Comparison of ENCODE assay signal across 1 cellular context in genomic region chr15:77371850-77372249, GRCh38.
TF ChIP-seq lines count a peak whose summit lies in the region.

No MANE protein-coding gene starts in this region.

TF ChIP-seq in GM12878, 131 proteins besides CTCF, POLR2A, EP300 and RAD21:
- TF ChIP-seq JUND (IDR thresholded peaks at IDR 0.05; ENCODE audit: low read depth, low read length) (no peak), NRF1 (conservative IDR thresholded peaks at IDR 0.05; ENCODE audit: low read depth, low read length) (no peak), TCF3 (IDR thresholded peaks at IDR 0.05; ENCODE audit: borderline replicate concordance, insufficient read depth, low read depth, low read length) (no peak), CREM (IDR thresholded peaks at IDR 0.05; ENCODE audit: low read depth) (peak; percentile 51), ZNF217 (IDR thresholded peaks at IDR 0.05) (peak; percentile 57; the same call in 1 of the 2 replicates), NR2C1 (IDR thresholded peaks at IDR 0.05) (no peak), ZNF687 (IDR thresholded peaks at IDR 0.05) (no peak), NBN (IDR thresholded peaks at IDR 0.05) (no peak), MTA2 (IDR thresholded peaks at IDR 0.05; ENCODE audit: low read depth) (peak; percentile 59; the same call in 1 of the 2 replicates), KLF5 (IDR thresholded peaks at IDR 0.05; ENCODE audit: partially characterized antibody) (no peak), JUNB (IDR thresholded peaks at IDR 0.05) (peak; percentile 95), BCL11A (IDR thresholded peaks at IDR 0.05; ENCODE audit: low read depth, low read length) (no peak), PML (IDR thresholded peaks at IDR 0.05; ENCODE audit: low read length) (no peak), CREB1 (IDR thresholded peaks at IDR 0.05; ENCODE audit: low read depth) (peak; percentile 13; the same call in 1 of the 2 replicates), BHLHE40 (IDR thresholded peaks at IDR 0.05; ENCODE audit: borderline replicate concordance in 1 of 2, low read depth in 2 of 2, low read length in 1 of 2) (no peak), FOXM1 (IDR thresholded peaks at IDR 0.05; ENCODE audit: low read depth, low read length) (peak; percentile 63; the same call in 1 of the 2 replicates), SUPT20H (IDR thresholded peaks at IDR 0.05; ENCODE audit: borderline replicate concordance, control insufficient read depth, low read depth, low read length) (no peak), IKZF2 (IDR thresholded peaks at IDR 0.05) (peak in 1 of 2 experiments; percentile 21; a peak in 1 of 4 replicates), ETV6 (conservative IDR thresholded peaks at IDR 0.05 in 1 of 2, IDR thresholded peaks at IDR 0.05 in 1 of 2; ENCODE audit: borderline replicate concordance in 1 of 2, low read depth in 1 of 2) (no peak), ZBED1 (IDR thresholded peaks at IDR 0.05; ENCODE audit: borderline replicate concordance) (peak; percentile 29; the same call in 1 of the 2 replicates), STAT3 (IDR thresholded peaks at IDR 0.05; ENCODE audit: low read depth, low read length) (no peak), ATF7 (IDR thresholded peaks at IDR 0.05; ENCODE audit: low read depth) (peak; percentile 40), IRF4 (IDR thresholded peaks at IDR 0.05; ENCODE audit: low read depth, low read length) (0 out of 2 replicates have a peak, but pooled peaks have one; percentile 57), RUNX3 (IDR thresholded peaks at IDR 0.05; ENCODE audit: low read length) (peak; percentile 34; the same call in 1 of the 2 replicates), ATF2 (IDR thresholded peaks at IDR 0.05; ENCODE audit: low read length) (peak; percentile 63), TCF7 (IDR thresholded peaks at IDR 0.05; ENCODE audit: borderline replicate concordance) (peak; percentile 76), KAT2A (conservative IDR thresholded peaks at IDR 0.05; ENCODE audit: control insufficient read depth, low read depth, low read length) (no peak), NFIC (IDR thresholded peaks at IDR 0.05; ENCODE audit: low read depth, low read length) (peak; percentile 74; the same call in 1 of the 2 replicates)
- TF ChIP-seq, protein P1, sequence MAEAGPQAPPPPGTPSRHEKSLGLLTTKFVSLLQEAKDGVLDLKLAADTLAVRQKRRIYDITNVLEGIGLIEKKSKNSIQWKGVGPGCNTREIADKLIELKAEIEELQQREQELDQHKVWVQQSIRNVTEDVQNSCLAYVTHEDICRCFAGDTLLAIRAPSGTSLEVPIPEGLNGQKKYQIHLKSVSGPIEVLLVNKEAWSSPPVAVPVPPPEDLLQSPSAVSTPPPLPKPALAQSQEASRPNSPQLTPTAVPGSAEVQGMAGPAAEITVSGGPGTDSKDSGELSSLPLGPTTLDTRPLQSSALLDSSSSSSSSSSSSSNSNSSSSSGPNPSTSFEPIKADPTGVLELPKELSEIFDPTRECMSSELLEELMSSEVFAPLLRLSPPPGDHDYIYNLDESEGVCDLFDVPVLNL (IDR thresholded peaks at IDR 0.05; ENCODE audit: low read depth, low read length), result no peak
